14 cellular contexts compared by ENCODE assay signal in genomic region chr11:65308281-65308891, GRCh38. TPM values are rescaled to one million over a fixed set of nuclear protein-coding genes. Genes with fewer than 3 reads are reported as not detected.
DNase-seq lines count a peak whose midpoint lies in the region; ATAC-seq, FAIRE-seq and TF ChIP-seq lines count a peak whose summit lies in the region.
"Had no signal": no experiment of that assay in that cellular context is flagged by ENCODE, and none has a peak within 500 bp of the region (broad histone marks: within the 10 kb centered on the region; RNA-seq: fewer than 3 reads in every experiment).

No MANE protein-coding gene starts in this region.

- H3K4me2 ChIP-seq in A549 (peak overlapping the region; percentile 31; the same call in 2 of the 3 replicates), neuronal stem cell (ENCODE audit: insufficient read depth, low read length, poor library complexity, severe bottlenecking) (no peak overlapping the region)

- H3K4me1 ChIP-seq in A549 (peaks cover 52% of the 10 kb centered on the region), esophagus (ENCODE audit: control insufficient read depth in 2 of 2, insufficient read depth in 2 of 2, low read length in 1 of 2) (peaks cover 0 to 2% of the 10 kb centered on the region in 2 donors), neuronal stem cell (ENCODE audit: control insufficient read depth in 2 of 2, insufficient read depth in 1 of 2, low read depth in 1 of 2, low read length in 2 of 2) (peaks cover 17 to 18% of the 10 kb centered on the region in 2 donors)

- DNase-seq in A549 (ENCODE audit: low read depth in 1 of 2, low spot score in 1 of 2) (no peak), neuronal stem cell (ENCODE audit: low spot score) (no peak)
- DNase-seq: activated CD8-positive, alpha-beta memory T cell treated with anti-CD3 and anti-CD28 coated beads, Interleukin-2, amount 10 ng/mL, durations not matched to agents 7 days and 5 days; KG1; NCI-H446 treated with DMSO at 0.1 percent for 48 hours; stimulated activated CD4-positive, alpha-beta T cell treated with anti-CD3 and anti-CD28 coated beads, Interleukin-2, amount 100 ng/mL, for 48 hours had no signal

- H3K79me1 ChIP-seq in neuronal stem cell (ENCODE audit: low read depth, low read length), result peaks cover 2% of the 10 kb centered on the region

- WGBS in A549 (ENCODE audit: missing lambda C conversion rate), result 38% methylated on average over 6 of the region's 7 CpGs
- WGBS in esophagus, 2 donors, result 30 to 53% methylated on average over 7 of the region's 7 CpGs
- no CpG with 5 or more reads among the region's 7 CpGs for WGBS in neuronal stem cell (ENCODE audit: extremely low coverage in 2 of 2, insufficient read length in 2 of 2, insufficient replicate concordance in 1 of 2), 2 donors

- no peak overlapping the region for H3K9ac ChIP-seq in neuronal stem cell (ENCODE audit: low read depth, low read length, poor library complexity)

- no peak for TF ChIP-seq EP300 in A549 (IDR thresholded peaks at IDR 0.05)
- no peak for TF ChIP-seq EP300 in Ishikawa (IDR thresholded peaks at IDR 0.05; ENCODE audit: borderline replicate concordance)

- no peak overlapping the region for H2AK5ac ChIP-seq in neuronal stem cell (ENCODE audit: low read depth, low read length)

- H3K4me3 ChIP-seq in A549, result no peak overlapping the region
- no peak overlapping the region for H3K4me3 ChIP-seq in esophagus (ENCODE audit: low read depth in 1 of 2, low read length in 2 of 2)
- no peak overlapping the region for H3K4me3 ChIP-seq in neuronal stem cell (ENCODE audit: low read length in 2 of 2)
- H3K4me3 ChIP-seq: tibial nerve had no signal

- no peak overlapping the region for H2BK5ac ChIP-seq in neuronal stem cell (ENCODE audit: low read length)

- no peak overlapping the region for H3K4ac ChIP-seq in neuronal stem cell (ENCODE audit: low read length)

- peaks cover 0 to 3% of the 10 kb centered on the region in 2 donors for H3K36me3 ChIP-seq in esophagus (ENCODE audit: control insufficient read depth in 2 of 2, insufficient read depth in 2 of 2, low read length in 1 of 2)
- H3K36me3 ChIP-seq in neuronal stem cell (replicated peaks in 1 of 2; ENCODE audit: control insufficient read depth in 2 of 2, insufficient read depth in 2 of 2, low read length in 2 of 2), result peaks cover 12 to 24% of the 10 kb centered on the region in 2 donors

- H3K23ac ChIP-seq in neuronal stem cell (ENCODE audit: low read depth, low read length, poor library complexity), result peak overlapping the region; percentile 52

- no peak overlapping the region for H2AFZ ChIP-seq in neuronal stem cell (ENCODE audit: low read length)

- H3K18ac ChIP-seq in neuronal stem cell (ENCODE audit: low read length), result peak overlapping the region; percentile 22

- no peak overlapping the region for H2BK12ac ChIP-seq in neuronal stem cell (ENCODE audit: low read length)

- no peak overlapping the region for H4K91ac ChIP-seq in neuronal stem cell (ENCODE audit: low read depth, low read length, poor library complexity)

- POLR2A ChIA-PET in A549 (lab: Yijun Ruan, JAX), result no interaction called here

- TF ChIP-seq RAD21 in A549 (conservative IDR thresholded peaks at IDR 0.05 in 1 of 2, IDR thresholded peaks at IDR 0.05 in 1 of 2) (no peak), Ishikawa (IDR thresholded peaks at IDR 0.05; ENCODE audit: low read depth) (no peak)

- H2BK15ac ChIP-seq in neuronal stem cell (ENCODE audit: low read length), result no peak overlapping the region

- H3K27ac ChIP-seq in A549, result peak overlapping the region; percentile 24 to 71; a peak in 4 of 6 replicates
- H3K27ac ChIP-seq in esophagus (ENCODE audit: low read depth in 2 of 2, low read length in 1 of 2), result peak overlapping the region; percentile 19 to 27
- H3K27ac ChIP-seq in neuronal stem cell (replicated peaks; ENCODE audit: low read length), result no peak overlapping the region

- no peak overlapping the region for H2BK120ac ChIP-seq in neuronal stem cell (ENCODE audit: low read depth, low read length)

- CTCF ChIA-PET in A549 (lab: Yijun Ruan, JAX), result interaction anchor here (0.7 to 78.3 kb wide), 3 partner anchors 7 to 282 kb away, joined by 3 to 3090 read pairs (median 3090); partner anchors contain the start of genes CDC42EP2, DPF2, POLA2 and SNX15

- peak; percentile 22 to 40; a peak in 3 of 6 replicates for ATAC-seq in A549
- ATAC-seq in GM19397 (IDR thresholded peaks at IDR 0.05; ENCODE audit: unreplicated experiment), result no peak
- ATAC-seq in GM19452 (IDR thresholded peaks at IDR 0.05; ENCODE audit: unreplicated experiment), result no peak
- no peak for ATAC-seq in GM21717 (IDR thresholded peaks at IDR 0.05; ENCODE audit: unreplicated experiment)
- ATAC-seq in GM21447 (IDR thresholded peaks at IDR 0.05; ENCODE audit: unreplicated experiment), result no peak
- ATAC-seq: activated CD8-positive, alpha-beta memory T cell treated with anti-CD3 and anti-CD28 coated beads, Interleukin-2, amount 10 ng/mL, durations not matched to agents 7 days and 5 days had no signal

- no peak for TF ChIP-seq POLR2A in A549 (IDR thresholded peaks at IDR 0.05; ENCODE audit: low read length)

- no peak overlapping the region for H4K8ac ChIP-seq in neuronal stem cell (ENCODE audit: low read depth, low read length)

- no peak overlapping the region for H3K14ac ChIP-seq in neuronal stem cell (ENCODE audit: low read length)

- no peaks in the 10 kb centered on the region for H3K9me3 ChIP-seq in A549
- no peaks in the 10 kb centered on the region for H3K9me3 ChIP-seq in esophagus (ENCODE audit: control insufficient read depth in 2 of 2, insufficient read depth in 1 of 2, low read depth in 1 of 2, low read length in 1 of 2)
- peaks cover 0 to 2% of the 10 kb centered on the region in 2 donors for H3K9me3 ChIP-seq in neuronal stem cell (replicated peaks in 1 of 2; ENCODE audit: control insufficient read depth in 2 of 2, insufficient read depth in 1 of 2, low read depth in 1 of 2, low read length in 2 of 2)
- H3K9me3 ChIP-seq: tibial nerve had no signal

- H3K27me3 ChIP-seq in esophagus (ENCODE audit: control insufficient read depth in 1 of 2, insufficient read depth in 2 of 2, low read length in 2 of 2) (no peaks in the 10 kb centered on the region), neuronal stem cell (ENCODE audit: control insufficient read depth in 3 of 3, insufficient read depth in 3 of 3, low read depth in 1 of 3, low read length in 3 of 3) (peaks cover 0 to under 1% (median 0%) of the 10 kb centered on the region in 3 experiments)
- H3K27me3 ChIP-seq: tibial nerve had no signal

- FAIRE-seq in A549 (lab: Jason Lieb, UNC), result no peak
- FAIRE-seq: astrocyte had no signal

- TF ChIP-seq CTCF in A549 (IDR thresholded peaks at IDR 0.05), result no peak

TF ChIP-seq in A549, 52 proteins besides CTCF, POLR2A, EP300 and RAD21 (continues in another document):
- TF ChIP-seq HOXA7 (CRISPR knock-in tag; IDR thresholded peaks at IDR 0.05), result no peak

TF ChIP-seq in Ishikawa, 13 proteins besides CTCF, POLR2A, EP300 and RAD21 (continues in another document):
- TF ChIP-seq CEBPB (IDR thresholded peaks at IDR 0.05), result no peak
- TF ChIP-seq ZBTB7A (IDR thresholded peaks at IDR 0.05; ENCODE audit: low read depth), result no peak
- no peak for TF ChIP-seq CREB1 (IDR thresholded peaks at IDR 0.05; ENCODE audit: low read depth)
- TF ChIP-seq EGR1 (IDR thresholded peaks at IDR 0.05), result no peak
- no peak for TF ChIP-seq MAX (IDR thresholded peaks at IDR 0.05)
- peak; percentile 38; the same call in 1 of the 2 replicates for TF ChIP-seq NFIC (IDR thresholded peaks at IDR 0.05)

RNA-seq across cellular contexts. Expression of gene CDC42EP2, which starts 6.3 kb away (rescaled TPM):
- polyA plus RNA-seq in A549 (2011; rRNA removed) (3.0 and 3.7 TPM in 2 replicates), A549 (2017; fragmentation: RNase III; extraction: RNeasy Plus Mini Kit Qiagen cat#74134 plus additional on column Dnase treatment) (8.0 to 10.1 TPM (median 8.5 TPM) in 3 replicates), esophagus (1 to 10 TPM; 4.4 to 4.7 TPM)
- polyA plus RNA-seq in A549 (2012; cell fraction: cytosol; rRNA removed), result 5.1 and 5.7 TPM in 2 replicates
- 8.7 and 14.7 TPM in 2 replicates for polyA plus RNA-seq in A549 (2012; cell fraction: nucleus; rRNA removed)
- polyA minus RNA-seq in A549 (2011; rRNA and poly(A)+ RNA removed), result 6.1 and 10.5 TPM in 2 replicates
- polyA plus RNA-seq in neuronal stem cell (2013, experiment 1 of 2), result 1.4 TPM
- 1.6 TPM for polyA plus RNA-seq in neuronal stem cell (2013, experiment 2 of 2)

RNA-seq across cellular contexts. Expression of gene DPF2, which starts 25.3 kb away (rescaled TPM):
- 35.6 and 36.3 TPM in 2 replicates for polyA plus RNA-seq in A549 (2011; rRNA removed)
- 41.8 and 42.1 TPM in 2 replicates for polyA plus RNA-seq in A549 (2012; cell fraction: cytosol; rRNA removed)
- 58.6 and 62.1 TPM in 2 replicates for polyA plus RNA-seq in A549 (2012; cell fraction: nucleus; rRNA removed)
- 34.8 to 39.8 TPM (median 35.7 TPM) in 3 replicates for polyA plus RNA-seq in A549 (2017; fragmentation: RNase III; extraction: RNeasy Plus Mini Kit Qiagen cat#74134 plus additional on column Dnase treatment)
- polyA minus RNA-seq in A549 (2011; rRNA and poly(A)+ RNA removed), result 45.4 and 46.9 TPM in 2 replicates
- 10 to 100 TPM; 12.2 to 17.4 TPM for polyA plus RNA-seq in esophagus
- 78.6 TPM for polyA plus RNA-seq in neuronal stem cell (2013, experiment 1 of 2)
- 77.3 TPM for polyA plus RNA-seq in neuronal stem cell (2013, experiment 2 of 2)

RNA-seq across cellular contexts. Expression of gene TIGD3, which starts 46.2 kb away (rescaled TPM):
- 0.30 and 0.37 TPM in 2 replicates for polyA plus RNA-seq in A549 (2011; rRNA removed)
- 0.48 and 0.73 TPM in 2 replicates for polyA plus RNA-seq in A549 (2012; cell fraction: cytosol; rRNA removed)
- polyA plus RNA-seq in A549 (2012; cell fraction: nucleus; rRNA removed), result 1.2 and 1.3 TPM in 2 replicates
- polyA plus RNA-seq in A549 (2017; fragmentation: RNase III; extraction: RNeasy Plus Mini Kit Qiagen cat#74134 plus additional on column Dnase treatment), result 0.54 to 0.71 TPM (median 0.66 TPM) in 3 replicates
- polyA minus RNA-seq in A549 (2011; rRNA and poly(A)+ RNA removed), result 0.15 and 0.29 TPM in 2 replicates
- polyA plus RNA-seq in esophagus, result under 1 TPM; 0.10 to 0.16 TPM
- polyA plus RNA-seq in neuronal stem cell (2013, experiment 1 of 2), result 1.8 TPM
- polyA plus RNA-seq in neuronal stem cell (2013, experiment 2 of 2), result 1.6 TPM

RNA-seq across cellular contexts. Expression of gene POLA2, which starts 46.6 kb away (rescaled TPM):
- polyA plus RNA-seq in A549 (2011; rRNA removed), result 52.3 and 55.6 TPM in 2 replicates
- polyA plus RNA-seq in A549 (2012; cell fraction: cytosol; rRNA removed), result 39.9 and 40.1 TPM in 2 replicates
- 57.3 and 71.4 TPM in 2 replicates for polyA plus RNA-seq in A549 (2012; cell fraction: nucleus; rRNA removed)
- 33.8 to 34.5 TPM (median 34.1 TPM) in 3 replicates for polyA plus RNA-seq in A549 (2017; fragmentation: RNase III; extraction: RNeasy Plus Mini Kit Qiagen cat#74134 plus additional on column Dnase treatment)
- 48.8 and 54.1 TPM in 2 replicates for polyA minus RNA-seq in A549 (2011; rRNA and poly(A)+ RNA removed)
- 1 to 10 TPM; 8.5 to 9.2 TPM for polyA plus RNA-seq in esophagus
- polyA plus RNA-seq in neuronal stem cell (2013, experiment 1 of 2), result 13.5 TPM
- 13.4 TPM for polyA plus RNA-seq in neuronal stem cell (2013, experiment 2 of 2)

Comparison
In these comparisons a context has a peak if more than half of its experiments do, and no peak if none do; other contexts are left out.
1. ATAC-seq: peak in A549 (2 of 2); none in GM19397 (single experiment), GM19452 (single experiment), GM21717 (single experiment) and GM21447 (single experiment).